In the genomic region with DNA sequence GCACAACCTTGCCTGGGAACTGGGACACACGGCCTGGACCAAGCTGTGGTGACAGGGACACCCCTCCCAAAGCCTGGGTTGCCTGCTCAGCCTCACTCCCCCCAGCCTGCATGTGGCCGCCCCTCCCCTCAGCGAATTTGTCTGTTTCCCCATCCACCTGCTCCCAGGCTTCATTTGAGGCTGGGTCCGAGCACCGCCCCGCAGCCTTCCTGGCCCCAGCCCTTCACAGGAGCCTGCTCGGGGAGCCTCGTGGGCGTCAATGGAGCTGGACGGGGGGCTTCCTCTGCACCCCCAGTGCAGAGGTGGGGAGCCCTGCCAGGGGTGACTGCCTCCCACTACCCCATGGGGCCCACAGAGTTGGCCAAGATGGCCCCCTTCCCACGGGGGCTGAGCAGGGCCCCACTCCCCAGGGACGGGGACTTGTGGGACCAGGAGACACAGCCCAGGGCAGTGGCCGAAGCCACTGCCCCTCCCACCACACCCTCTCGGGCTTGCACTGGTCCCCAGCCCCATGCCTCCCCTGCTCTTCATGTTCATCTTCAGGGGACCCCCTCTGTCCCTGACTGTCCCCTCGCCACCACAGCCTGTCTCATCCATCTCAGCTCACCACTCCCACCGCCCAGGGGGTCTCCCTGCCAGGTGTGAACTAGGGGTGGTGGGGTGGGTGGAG, we compare ENCODE assay signal across 15 cellular contexts.
DNase-seq lines count a peak whose midpoint lies in the region; ATAC-seq, FAIRE-seq and TF ChIP-seq lines count a peak whose summit lies in the region.
"Had no signal": no experiment of that assay in that cellular context is flagged by ENCODE, and none has a peak within 500 bp of the region (broad histone marks: within the 10 kb centered on the region; RNA-seq: fewer than 3 reads in every experiment).

No MANE protein-coding gene starts in this region.

- 44% methylated on average over 2 of the region's 16 CpGs for WGBS in HepG2 (ENCODE audit: low lambda C conversion rate)
- WGBS in spleen, 5 donors = 72 to 89% (median 79%) methylated on average over 13 to 16 of the region's 16 CpGs

- CTCF ChIA-PET in HepG2 (lab: Yijun Ruan, JAX; ENCODE audit: low intra/inter-chr PET ratio, low total read pairs) = no interaction called here

- no peak for TF ChIP-seq RAD21 in HepG2 (CRISPR knock-in tag; IDR thresholded peaks at IDR 0.05)

- peaks cover 48% of the 10 kb centered on the region for H3K27me3 ChIP-seq in WERI-Rb-1 (ENCODE audit: insufficient read depth, low read depth, severe bottlenecking)
- H3K27me3 ChIP-seq in HepG2 (ENCODE audit: control insufficient read depth in 1 of 2, insufficient read depth in 2 of 2, low read length in 2 of 2) = peaks cover 20 to 83% of the 10 kb centered on the region in 2 experiments
- peaks cover 0 to 94% (median 67%) of the 10 kb centered on the region in 7 donors for H3K27me3 ChIP-seq in spleen (replicated peaks in 1 of 7)

- no peak overlapping the region for H2AFZ ChIP-seq in HepG2 (ENCODE audit: low read length)

- H3K4me3 ChIP-seq in WERI-Rb-1 (ENCODE audit: low read depth, low read length) = no peak overlapping the region
- no peak overlapping the region for H3K4me3 ChIP-seq in HepG2 (replicated peaks in 1 of 3; ENCODE audit: insufficient read depth in 1 of 3, low read depth in 2 of 3, low read length in 3 of 3)
- no peak overlapping the region for H3K4me3 ChIP-seq in spleen

- in situ Hi-C loops in HepG2 (cut with HindIII; ENCODE audit: extremely low pct_ligation_motif_present, low pct_unique_long_range_greater_than_20kb) = no loop called here

- no peak for ATAC-seq in HepG2
- no peak for ATAC-seq in HG02840 (IDR thresholded peaks at IDR 0.05; ENCODE audit: low FRiP score, unreplicated experiment)
- ATAC-seq: Panc1 had no signal

- no peak for FAIRE-seq in HepG2 (lab: Jason Lieb, UNC)
- FAIRE-seq: H54 had no signal

- no peak for TF ChIP-seq EP300 in HepG2 (IDR thresholded peaks at IDR 0.05; ENCODE audit: low read depth in 2 of 2, low read length in 2 of 2)
- TF ChIP-seq EP300 in HepG2 (CRISPR knock-in tag; IDR thresholded peaks at IDR 0.05; ENCODE audit: borderline replicate concordance) = no peak

- H3K9ac ChIP-seq in HepG2 (ENCODE audit: insufficient read depth, low read depth, low read length) = no peak overlapping the region

- 0 out of 2 replicates have a peak, but pooled peaks cover 7% of the 10 kb centered on the region for H3K4me1 ChIP-seq in HepG2 (ENCODE audit: insufficient read depth, low read length)
- peaks cover 0 to 9% (median 3%) of the 10 kb centered on the region in 6 donors for H3K4me1 ChIP-seq in spleen
- H3K4me1 ChIP-seq: Caco-2 had no signal

- no peak for TF ChIP-seq POLR2A in HepG2 (IDR thresholded peaks at IDR 0.05; ENCODE audit: insufficient read depth in 1 of 2, low read depth in 2 of 2, low read length in 2 of 2)
- TF ChIP-seq POLR2A in spleen (IDR thresholded peaks at IDR 0.05) = no peak

- H3K36me3 ChIP-seq in WERI-Rb-1 = no peaks in the 10 kb centered on the region
- no peaks in the 10 kb centered on the region for H3K36me3 ChIP-seq in HepG2 (replicated peaks in 1 of 2; ENCODE audit: control insufficient read depth in 1 of 2, insufficient read depth in 2 of 2, low read length in 2 of 2)
- H3K36me3 ChIP-seq in spleen = no peaks in the 10 kb centered on the region

- no peaks in the 10 kb centered on the region for H3K79me2 ChIP-seq in HepG2 (ENCODE audit: insufficient read depth, low read length)

- H3K27ac ChIP-seq in WERI-Rb-1 (no peak overlapping the region), HepG2 (ENCODE audit: extremely low read length, insufficient read depth, low read length) (no peak overlapping the region), spleen (no peak overlapping the region)

- no peaks in the 10 kb centered on the region for H3K9me3 ChIP-seq in WERI-Rb-1 (ENCODE audit: severe bottlenecking)
- no peaks in the 10 kb centered on the region for H3K9me3 ChIP-seq in HepG2 (ENCODE audit: low read length)
- H3K9me3 ChIP-seq in spleen = no peaks in the 10 kb centered on the region
- H3K9me3 ChIP-seq: Caco-2 had no signal

- 0 out of 2 replicates have a peak overlapping the region, but pooled peaks have one; percentile 27 for H3K4me2 ChIP-seq in HepG2 (ENCODE audit: low read depth, low read length)

- BruUV-seq in HepG2 (replicated peaks; lab: Mats Ljungman, UMichigan) = no TSS peak

- no peak for TF ChIP-seq CTCF in WERI-Rb-1 (IDR thresholded peaks at IDR 0.05; ENCODE audit: low read depth, low read length)
- no peak for TF ChIP-seq CTCF in HepG2 (CRISPR knock-in tag; IDR thresholded peaks at IDR 0.05)
- no peak for TF ChIP-seq CTCF in spleen (IDR thresholded peaks at IDR 0.05 in 8 of 11, conservative IDR thresholded peaks at IDR 0.05 in 3 of 11)

- POLR2A ChIA-PET in HepG2 (lab: Yijun Ruan, JAX) = no interaction called here

- intact Hi-C loops in HepG2 (cut with micrococcal nuclease; ENCODE audit: unreplicated experiment) = no loop called here
- intact Hi-C loops in spleen (cut with DNase I; ENCODE audit: low total_unique reads) = no loop called here

- DNase-seq in activated effector memory CD4-positive, alpha-beta T cell treated with anti-CD3 and anti-CD28 coated beads, Interleukin-2, amount 50 U/mL, for 16 hours = peak; percentile 43
- DNase-seq in activated effector memory CD4-positive, alpha-beta T cell treated with Interleukin-2 at 50 U/mL for 16 hours = no peak
- DNase-seq in WERI-Rb-1 (peak; percentile 2), HepG2 (ENCODE audit: low spot score) (no peak), spleen (peak; percentile 47), dedifferentiated amniotic fluid mesenchymal stem cell (ENCODE audit: extremely low spot score) (no peak), foreskin melanocyte (no peak)
- DNase-seq: Karpas-422, NCI-H2029, NCI-H2171 treated with DMSO at 0.1 percent for 48 hours, NCI-H510A had no signal

- no peaks in the 10 kb centered on the region for H4K20me1 ChIP-seq in HepG2 (ENCODE audit: insufficient read depth, low read length)

TF ChIP-seq in HepG2, 621 proteins besides CTCF, POLR2A, EP300 and RAD21 (continues in another document):
- TF ChIP-seq GLI4 (CRISPR knock-in tag; IDR thresholded peaks at IDR 0.05; ENCODE audit: borderline replicate concordance) (no peak), RBM22 (optimal IDR thresholded peaks at IDR 0.05; ENCODE audit: low read length) (no peak), KLF13 (CRISPR knock-in tag; IDR thresholded peaks at IDR 0.05) (no peak), ZNF343 (CRISPR knock-in tag; IDR thresholded peaks at IDR 0.05) (no peak), HES4 (CRISPR knock-in tag; IDR thresholded peaks at IDR 0.05; ENCODE audit: borderline replicate concordance) (no peak), DNMT1 (CRISPR knock-in tag; IDR thresholded peaks at IDR 0.05) (no peak), SRY (CRISPR knock-in tag; IDR thresholded peaks at IDR 0.05) (no peak), TEAD3 (CRISPR knock-in tag; optimal IDR thresholded peaks at IDR 0.05; ENCODE audit: borderline replicate concordance) (no peak), ZNF577 (CRISPR knock-in tag; IDR thresholded peaks at IDR 0.05; ENCODE audit: borderline replicate concordance, low read depth) (no peak), WIZ (CRISPR knock-in tag; IDR thresholded peaks at IDR 0.05) (no peak), RBM39 (IDR thresholded peaks at IDR 0.05; ENCODE audit: low read depth, low read length, poor library complexity, severe bottlenecking) (no peak)
- TF ChIP-seq, protein P1, sequence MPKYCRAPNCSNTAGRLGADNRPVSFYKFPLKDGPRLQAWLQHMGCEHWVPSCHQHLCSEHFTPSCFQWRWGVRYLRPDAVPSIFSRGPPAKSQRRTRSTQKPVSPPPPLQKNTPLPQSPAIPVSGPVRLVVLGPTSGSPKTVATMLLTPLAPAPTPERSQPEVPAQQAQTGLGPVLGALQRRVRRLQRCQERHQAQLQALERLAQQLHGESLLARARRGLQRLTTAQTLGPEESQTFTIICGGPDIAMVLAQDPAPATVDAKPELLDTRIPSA (CRISPR knock-in tag; IDR thresholded peaks at IDR 0.05; ENCODE audit: borderline replicate concordance) = no peak
- TF ChIP-seq, protein P2, sequence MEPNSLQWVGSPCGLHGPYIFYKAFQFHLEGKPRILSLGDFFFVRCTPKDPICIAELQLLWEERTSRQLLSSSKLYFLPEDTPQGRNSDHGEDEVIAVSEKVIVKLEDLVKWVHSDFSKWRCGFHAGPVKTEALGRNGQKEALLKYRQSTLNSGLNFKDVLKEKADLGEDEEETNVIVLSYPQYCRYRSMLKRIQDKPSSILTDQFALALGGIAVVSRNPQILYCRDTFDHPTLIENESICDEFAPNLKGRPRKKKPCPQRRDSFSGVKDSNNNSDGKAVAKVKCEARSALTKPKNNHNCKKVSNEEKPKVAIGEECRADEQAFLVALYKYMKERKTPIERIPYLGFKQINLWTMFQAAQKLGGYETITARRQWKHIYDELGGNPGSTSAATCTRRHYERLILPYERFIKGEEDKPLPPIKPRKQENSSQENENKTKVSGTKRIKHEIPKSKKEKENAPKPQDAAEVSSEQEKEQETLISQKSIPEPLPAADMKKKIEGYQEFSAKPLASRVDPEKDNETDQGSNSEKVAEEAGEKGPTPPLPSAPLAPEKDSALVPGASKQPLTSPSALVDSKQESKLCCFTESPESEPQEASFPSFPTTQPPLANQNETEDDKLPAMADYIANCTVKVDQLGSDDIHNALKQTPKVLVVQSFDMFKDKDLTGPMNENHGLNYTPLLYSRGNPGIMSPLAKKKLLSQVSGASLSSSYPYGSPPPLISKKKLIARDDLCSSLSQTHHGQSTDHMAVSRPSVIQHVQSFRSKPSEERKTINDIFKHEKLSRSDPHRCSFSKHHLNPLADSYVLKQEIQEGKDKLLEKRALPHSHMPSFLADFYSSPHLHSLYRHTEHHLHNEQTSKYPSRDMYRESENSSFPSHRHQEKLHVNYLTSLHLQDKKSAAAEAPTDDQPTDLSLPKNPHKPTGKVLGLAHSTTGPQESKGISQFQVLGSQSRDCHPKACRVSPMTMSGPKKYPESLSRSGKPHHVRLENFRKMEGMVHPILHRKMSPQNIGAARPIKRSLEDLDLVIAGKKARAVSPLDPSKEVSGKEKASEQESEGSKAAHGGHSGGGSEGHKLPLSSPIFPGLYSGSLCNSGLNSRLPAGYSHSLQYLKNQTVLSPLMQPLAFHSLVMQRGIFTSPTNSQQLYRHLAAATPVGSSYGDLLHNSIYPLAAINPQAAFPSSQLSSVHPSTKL (CRISPR knock-in tag; IDR thresholded peaks at IDR 0.05) = no peak

Comparison
In these comparisons a context has a peak if more than half of its experiments do, and no peak if none do; other contexts are left out.
1. DNase-seq: peak in activated effector memory CD4-positive, alpha-beta T cell treated with anti-CD3 and anti-CD28 coated beads, Interleukin-2, amount 50 U/mL, for 16 hours (single experiment), WERI-Rb-1 (single experiment) and spleen (single experiment); none in activated effector memory CD4-positive, alpha-beta T cell treated with Interleukin-2 at 50 U/mL for 16 hours (single experiment), HepG2 (single experiment), dedifferentiated amniotic fluid mesenchymal stem cell (single experiment) and foreskin melanocyte (single experiment).